In genomic region chr12:73187765-73188164, GRCh38 we compare ENCODE assay signal across 31 cellular contexts.
"Had no signal": no experiment of that assay in that cellular context is flagged by ENCODE, and none has a peak within 500 bp of the region (broad histone marks: within the 10 kb centered on the region; RNA-seq: fewer than 3 reads in every experiment).

No MANE protein-coding gene starts in this region.

- H3K36me3 ChIP-seq: adrenal gland, brain microvascular endothelial cell, breast epithelium had no signal

- ATAC-seq: activated CD8-positive, alpha-beta T cell treated with anti-CD3 and anti-CD28 coated beads for 36 hours; activated naive CD4-positive, alpha-beta T cell treated with anti-CD3 and anti-CD28 coated beads, Interleukin-2, amount 50 U/mL, for 72 hours; activated T-cell treated with anti-CD3 and anti-CD28 coated beads, Interleukin-2, amount 50 U/mL, for 4 hours; activated T-cell treated with anti-CD3 and anti-CD28 coated beads, Interleukin-2, amount 50 U/mL, for 72 hours; activated T-helper 17 cell treated with anti-CD3 and anti-CD28 coated beads, Interleukin-2, amount 50 U/mL, for 72 hours; body of pancreas had no signal

- H3K9me3 ChIP-seq: body of pancreas had no signal

- H3K4me1 ChIP-seq: adrenal gland, body of pancreas, breast epithelium had no signal

- H3K27ac ChIP-seq: adrenal gland, body of pancreas, brain microvascular endothelial cell, breast epithelium, VCaP had no signal

- H3K27me3 ChIP-seq: adrenal gland, body of pancreas, brain microvascular endothelial cell, breast epithelium had no signal

- DNase-seq: activated B cell treated with CpG ODN at 0.5 μM for 24 hours; activated CD4-positive, alpha-beta memory T cell treated with anti-CD3 and anti-CD28 coated beads for 36 hours; activated CD4-positive, alpha-beta T cell treated with anti-CD3 and anti-CD28 coated beads for 4 hours; activated CD4-positive, alpha-beta T cell treated with anti-CD3 and anti-CD28 coated beads, Interleukin-2, amount 10 ng/mL, durations not matched to agents 24 days and 14 days; activated CD4-positive, alpha-beta T cell treated with anti-CD3 and anti-CD28 coated beads, Interleukin-2, amount 50 U/mL, for 1 hour; activated CD4-positive, alpha-beta T cell treated with anti-CD3 and anti-CD28 coated beads, Interleukin-2, amount 50 U/mL, for 4 hours; activated CD4-positive, CD25-positive, alpha-beta regulatory T cell treated with anti-CD3 and anti-CD28 coated beads, Interleukin-2, amount 50 U/mL, for 72 hours; activated CD8-positive, alpha-beta memory T cell treated with anti-CD3 and anti-CD28 coated beads, Interleukin-2, amount 50 U/mL, for 4 hours; activated CD8-positive, alpha-beta T cell treated with anti-CD3 and anti-CD28 coated beads for 36 hours; activated effector memory CD4-positive, alpha-beta T cell treated with anti-CD3 and anti-CD28 coated beads, Interleukin-2, amount 50 U/mL, for 16 hours; activated gamma-delta T cell treated with Interleukin-2 at 50 U/mL for 16 hours; activated naive CD4-positive, alpha-beta T cell; activated naive CD4-positive, alpha-beta T cell treated with anti-CD3 and anti-CD28 coated beads for 36 hours; activated naive CD4-positive, alpha-beta T cell treated with anti-CD3 and anti-CD28 coated beads, Interleukin-2, amount 50 U/mL, for 16 hours; activated naive CD8-positive, alpha-beta T cell treated with anti-CD3 and anti-CD28 coated beads for 36 hours; activated T-cell treated with anti-CD3 and anti-CD28 coated beads for 4 hours; activated T-cell treated with anti-CD3 and anti-CD28 coated beads, Interleukin-2, amount 50 U/mL, for 1 hour; activated T-cell treated with anti-CD3 and anti-CD28 coated beads, Interleukin-2, amount 50 U/mL, for 4 hours; activated T-cell treated with anti-CD3 and anti-CD28 coated beads, Interleukin-2, amount 50 U/mL, for 72 hours; adrenal gland; amniotic stem cell; aorta; body of pancreas; brain microvascular endothelial cell; central memory CD4-positive, alpha-beta T cell; T-helper 2 cell; T-helper 9 cell had no signal

- H3K4me3 ChIP-seq: adrenal gland, body of pancreas, breast epithelium had no signal
